In genomic region chr7:81714306-81714705, GRCh38 we compare ENCODE assay signal across 35 cellular contexts. TPM values are rescaled to one million over a fixed set of nuclear protein-coding genes. Genes with fewer than 3 reads are reported as not detected.
"Had no signal": no experiment of that assay in that cellular context is flagged by ENCODE, and none has a peak within 500 bp of the region (broad histone marks: within the 10 kb centered on the region; RNA-seq: fewer than 3 reads in every experiment).

No MANE protein-coding gene starts in this region.

- ATAC-seq: activated CD8-positive, alpha-beta memory T cell treated with anti-CD3 and anti-CD28 coated beads, Interleukin-2, amount 10 ng/mL, durations not matched to agents 7 days and 5 days; activated naive CD8-positive, alpha-beta T cell treated with anti-CD3 and anti-CD28 coated beads, Interleukin-2, amount 50 U/mL, for 24 hours had no signal

- H3K4me3 Mint-ChIP-seq: activated CD4-positive, alpha-beta memory T cell treated with anti-CD3 and anti-CD28 coated beads, Interleukin-2, amount 10 ng/mL, durations not matched to agents 7 days and 5 days; activated CD8-positive, alpha-beta memory T cell treated with anti-CD3 and anti-CD28 coated beads, Interleukin-2, amount 10 ng/mL, durations not matched to agents 7 days and 5 days; activated naive CD4-positive, alpha-beta T cell treated with anti-CD3 and anti-CD28 coated beads, Interleukin-2, amount 10 ng/mL, durations not matched to agents 7 days and 5 days; activated naive CD8-positive, alpha-beta T cell; activated naive CD8-positive, alpha-beta T cell treated with anti-CD3 and anti-CD28 coated beads, Interleukin-2, amount 50 U/mL, for 24 hours; central memory CD8-positive, alpha-beta T cell had no signal

- H3K27ac ChIP-seq: cardiac muscle cell, Peyer's patch, SJSA1, WERI-Rb-1 had no signal

- H3K36me3 ChIP-seq: cardiac muscle cell, Peyer's patch, SJSA1, WERI-Rb-1 had no signal

- H3K27me3 Mint-ChIP-seq: activated CD4-positive, alpha-beta memory T cell treated with anti-CD3 and anti-CD28 coated beads, Interleukin-2, amount 10 ng/mL, durations not matched to agents 7 days and 5 days; activated CD8-positive, alpha-beta memory T cell treated with anti-CD3 and anti-CD28 coated beads, Interleukin-2, amount 10 ng/mL, durations not matched to agents 7 days and 5 days; activated naive CD4-positive, alpha-beta T cell treated with anti-CD3 and anti-CD28 coated beads, Interleukin-2, amount 10 ng/mL, durations not matched to agents 7 days and 5 days; activated naive CD8-positive, alpha-beta T cell; activated naive CD8-positive, alpha-beta T cell treated with anti-CD3 and anti-CD28 coated beads, Interleukin-2, amount 50 U/mL, for 24 hours; central memory CD8-positive, alpha-beta T cell had no signal

- DNase-seq: activated CD4-positive, alpha-beta memory T cell treated with anti-CD3 and anti-CD28 coated beads, Interleukin-2, amount 10 ng/mL, durations not matched to agents 7 days and 5 days; activated CD4-positive, alpha-beta T cell treated with anti-CD3 and anti-CD28 coated beads for 1 hour; activated CD4-positive, alpha-beta T cell treated with anti-CD3 and anti-CD28 coated beads for 48 hours; activated CD4-positive, CD25-positive, alpha-beta regulatory T cell; activated CD8-positive, alpha-beta memory T cell treated with anti-CD3 and anti-CD28 coated beads for 24 hours; activated CD8-positive, alpha-beta memory T cell treated with anti-CD3 and anti-CD28 coated beads, Interleukin-2, amount 10 ng/mL, durations not matched to agents 7 days and 5 days; activated CD8-positive, alpha-beta memory T cell treated with anti-CD3 and anti-CD28 coated beads, Interleukin-2, amount 50 U/mL, for 48 hours; activated effector memory CD4-positive, alpha-beta T cell treated with Interleukin-2 at 50 U/mL for 16 hours; activated naive CD4-positive, alpha-beta T cell treated with anti-CD3 and anti-CD28 coated beads, Interleukin-2, amount 10 ng/mL, durations not matched to agents 7 days and 5 days; activated naive CD8-positive, alpha-beta T cell treated with anti-CD3 and anti-CD28 coated beads, Interleukin-2, amount 50 U/mL, for 24 hours; activated T-cell treated with anti-CD3 and anti-CD28 coated beads, Interleukin-2, amount 50 U/mL, for 48 hours; amniotic stem cell; aorta; NCI-H1092 treated with DMSO at 0.1 percent for 48 hours; NCI-H1417; NCI-H146; NCI-H187 treated with DMSO at 0.1 percent for 48 hours; NCI-H2081 treated with DMSO at 0.1 percent for 48 hours; NCI-H226; NCI-H446 treated with DMSO at 0.1 percent for 48 hours; NCI-H524; NCI-H69; NCI-H82; Peyer's patch; RPMI8226; SHP77 treated with DMSO at 0.1 percent for 48 hours; SW 1271; T-helper 1 cell; T-helper 2 cell; T-helper 9 cell; WERI-Rb-1 had no signal

- H3K36me3 Mint-ChIP-seq: activated CD8-positive, alpha-beta memory T cell treated with anti-CD3 and anti-CD28 coated beads, Interleukin-2, amount 10 ng/mL, durations not matched to agents 7 days and 5 days; activated naive CD4-positive, alpha-beta T cell treated with anti-CD3 and anti-CD28 coated beads, Interleukin-2, amount 10 ng/mL, durations not matched to agents 7 days and 5 days; activated naive CD8-positive, alpha-beta T cell had no signal

- H3K4me3 ChIP-seq: cardiac muscle cell, Peyer's patch, SJSA1 had no signal

- H3K9me3 ChIP-seq: Peyer's patch, SJSA1 had no signal

- H3K27me3 ChIP-seq: cardiac muscle cell, Peyer's patch, SJSA1 had no signal

- H3K9me3 Mint-ChIP-seq: activated naive CD4-positive, alpha-beta T cell treated with anti-CD3 and anti-CD28 coated beads, Interleukin-2, amount 10 ng/mL, durations not matched to agents 7 days and 5 days; activated naive CD8-positive, alpha-beta T cell treated with anti-CD3 and anti-CD28 coated beads, Interleukin-2, amount 50 U/mL, for 24 hours had no signal

- H3K4me1 Mint-ChIP-seq: activated CD4-positive, alpha-beta memory T cell treated with anti-CD3 and anti-CD28 coated beads, Interleukin-2, amount 10 ng/mL, durations not matched to agents 7 days and 5 days; activated CD8-positive, alpha-beta memory T cell treated with anti-CD3 and anti-CD28 coated beads, Interleukin-2, amount 10 ng/mL, durations not matched to agents 7 days and 5 days; activated naive CD4-positive, alpha-beta T cell treated with anti-CD3 and anti-CD28 coated beads, Interleukin-2, amount 10 ng/mL, durations not matched to agents 7 days and 5 days; activated naive CD8-positive, alpha-beta T cell treated with anti-CD3 and anti-CD28 coated beads, Interleukin-2, amount 50 U/mL, for 24 hours; central memory CD8-positive, alpha-beta T cell had no signal

- H3K27ac Mint-ChIP-seq: activated CD4-positive, alpha-beta memory T cell treated with anti-CD3 and anti-CD28 coated beads, Interleukin-2, amount 10 ng/mL, durations not matched to agents 7 days and 5 days; activated CD8-positive, alpha-beta memory T cell treated with anti-CD3 and anti-CD28 coated beads, Interleukin-2, amount 10 ng/mL, durations not matched to agents 7 days and 5 days; activated naive CD4-positive, alpha-beta T cell treated with anti-CD3 and anti-CD28 coated beads, Interleukin-2, amount 10 ng/mL, durations not matched to agents 7 days and 5 days; activated naive CD8-positive, alpha-beta T cell; activated naive CD8-positive, alpha-beta T cell treated with anti-CD3 and anti-CD28 coated beads, Interleukin-2, amount 50 U/mL, for 24 hours had no signal

- H3K4me1 ChIP-seq: Peyer's patch, SJSA1 had no signal

RNA-seq across cellular contexts. Expression of gene HGF, which starts 55.5 kb away (rescaled TPM):
- total RNA-seq: activated CD4-positive, alpha-beta memory T cell treated with anti-CD3 and anti-CD28 coated beads, Interleukin-2, amount 10 ng/mL, durations not matched to agents 7 days and 5 days; activated CD8-positive, alpha-beta memory T cell treated with anti-CD3 and anti-CD28 coated beads, Interleukin-2, amount 10 ng/mL, durations not matched to agents 7 days and 5 days had no signal
